In the genomic region with DNA sequence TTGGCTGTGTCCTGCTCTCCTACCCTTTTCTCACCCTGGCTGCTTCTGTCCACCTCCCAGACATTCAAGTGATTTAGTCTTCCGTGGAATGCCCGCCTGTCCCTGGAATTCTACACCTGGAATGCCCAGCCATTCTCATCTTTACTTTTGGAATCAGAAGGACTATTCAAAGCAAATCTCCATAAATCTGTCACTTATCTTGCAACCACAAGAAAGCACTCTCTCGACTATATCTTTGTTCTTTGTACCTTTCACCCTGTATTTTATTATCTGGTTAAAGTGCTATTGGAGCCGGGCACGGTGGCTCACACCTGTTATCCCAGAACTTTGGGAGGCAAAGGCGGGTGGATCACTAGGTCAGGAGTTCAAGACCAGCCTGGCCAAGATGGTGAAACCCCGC, we compare ENCODE assay signal across 1 cellular context.
TF ChIP-seq lines count a peak whose summit lies in the region.

No MANE protein-coding gene starts in this region.

TF ChIP-seq in K562, 482 proteins besides CTCF, POLR2A, EP300 and RAD21 (continued from another document):
- TF ChIP-seq ZNF444 (CRISPR knock-in tag; IDR thresholded peaks at IDR 0.05), result no peak
- no peak for TF ChIP-seq RBFOX2 (IDR thresholded peaks at IDR 0.05; ENCODE audit: low read depth, low read length)
